ENCODE assay signal across 1 cellular context in the genomic region with DNA sequence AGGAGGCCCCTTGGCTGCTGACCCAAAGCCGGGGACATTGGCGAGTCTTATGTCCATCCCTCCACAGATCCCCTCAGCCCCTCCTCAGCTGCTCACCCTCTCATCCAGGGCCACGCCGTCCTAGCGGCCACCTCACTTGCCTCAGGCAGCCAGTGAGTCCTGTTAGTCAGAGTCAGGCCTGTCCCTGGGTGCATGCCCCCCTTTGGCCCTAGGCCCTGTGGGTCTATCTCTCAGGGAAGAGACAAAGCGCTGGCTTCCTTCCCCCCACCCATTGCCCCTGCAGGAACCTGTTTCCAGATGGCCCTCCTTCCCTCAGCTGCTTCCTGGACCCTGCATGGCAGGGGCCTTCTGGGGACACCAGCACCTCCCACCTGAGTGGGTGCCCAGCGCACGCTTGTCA.
TF ChIP-seq lines count a peak whose summit lies in the region.

No MANE protein-coding gene starts in this region.

TF ChIP-seq in SK-N-SH, 30 proteins besides CTCF, POLR2A, EP300 and RAD21 (continued from another document):
- no peak for TF ChIP-seq CHD2 (IDR thresholded peaks at IDR 0.05; ENCODE audit: low read length, partially characterized antibody)
- TF ChIP-seq TAF1 (IDR thresholded peaks at IDR 0.05; ENCODE audit: borderline replicate concordance, low read depth, low read length), result no peak
- no peak for TF ChIP-seq FOXJ3 (CRISPR knock-in tag; IDR thresholded peaks at IDR 0.05)
- no peak for TF ChIP-seq FOSL2 (IDR thresholded peaks at IDR 0.05; ENCODE audit: borderline replicate concordance, low read depth)
- TF ChIP-seq RCOR1 (IDR thresholded peaks at IDR 0.05; ENCODE audit: low read length), result no peak
- TF ChIP-seq NRF1 (IDR thresholded peaks at IDR 0.05; ENCODE audit: low read depth, low read length), result no peak
- no peak for TF ChIP-seq NFIC (IDR thresholded peaks at IDR 0.05; ENCODE audit: borderline replicate concordance)
- TF ChIP-seq JUND (IDR thresholded peaks at IDR 0.05), result no peak
- TF ChIP-seq, protein P1, sequence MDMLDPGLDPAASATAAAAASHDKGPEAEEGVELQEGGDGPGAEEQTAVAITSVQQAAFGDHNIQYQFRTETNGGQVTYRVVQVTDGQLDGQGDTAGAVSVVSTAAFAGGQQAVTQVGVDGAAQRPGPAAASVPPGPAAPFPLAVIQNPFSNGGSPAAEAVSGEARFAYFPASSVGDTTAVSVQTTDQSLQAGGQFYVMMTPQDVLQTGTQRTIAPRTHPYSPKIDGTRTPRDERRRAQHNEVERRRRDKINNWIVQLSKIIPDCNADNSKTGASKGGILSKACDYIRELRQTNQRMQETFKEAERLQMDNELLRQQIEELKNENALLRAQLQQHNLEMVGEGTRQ (IDR thresholded peaks at IDR 0.05; ENCODE audit: borderline replicate concordance, low read depth, low read length), result no peak
- no peak for TF ChIP-seq RXRA (IDR thresholded peaks at IDR 0.05; ENCODE audit: borderline replicate concordance, low read depth)
- TF ChIP-seq TEAD4 (IDR thresholded peaks at IDR 0.05; ENCODE audit: borderline replicate concordance, insufficient read depth), result no peak
- TF ChIP-seq, protein P2, sequence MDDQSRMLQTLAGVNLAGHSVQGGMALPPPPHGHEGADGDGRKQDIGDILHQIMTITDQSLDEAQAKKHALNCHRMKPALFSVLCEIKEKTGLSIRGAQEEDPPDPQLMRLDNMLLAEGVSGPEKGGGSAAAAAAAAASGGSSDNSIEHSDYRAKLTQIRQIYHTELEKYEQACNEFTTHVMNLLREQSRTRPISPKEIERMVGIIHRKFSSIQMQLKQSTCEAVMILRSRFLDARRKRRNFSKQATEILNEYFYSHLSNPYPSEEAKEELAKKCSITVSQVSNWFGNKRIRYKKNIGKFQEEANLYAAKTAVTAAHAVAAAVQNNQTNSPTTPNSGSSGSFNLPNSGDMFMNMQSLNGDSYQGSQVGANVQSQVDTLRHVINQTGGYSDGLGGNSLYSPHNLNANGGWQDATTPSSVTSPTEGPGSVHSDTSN (IDR thresholded peaks at IDR 0.05), result no peak
- TF ChIP-seq, protein P3, sequence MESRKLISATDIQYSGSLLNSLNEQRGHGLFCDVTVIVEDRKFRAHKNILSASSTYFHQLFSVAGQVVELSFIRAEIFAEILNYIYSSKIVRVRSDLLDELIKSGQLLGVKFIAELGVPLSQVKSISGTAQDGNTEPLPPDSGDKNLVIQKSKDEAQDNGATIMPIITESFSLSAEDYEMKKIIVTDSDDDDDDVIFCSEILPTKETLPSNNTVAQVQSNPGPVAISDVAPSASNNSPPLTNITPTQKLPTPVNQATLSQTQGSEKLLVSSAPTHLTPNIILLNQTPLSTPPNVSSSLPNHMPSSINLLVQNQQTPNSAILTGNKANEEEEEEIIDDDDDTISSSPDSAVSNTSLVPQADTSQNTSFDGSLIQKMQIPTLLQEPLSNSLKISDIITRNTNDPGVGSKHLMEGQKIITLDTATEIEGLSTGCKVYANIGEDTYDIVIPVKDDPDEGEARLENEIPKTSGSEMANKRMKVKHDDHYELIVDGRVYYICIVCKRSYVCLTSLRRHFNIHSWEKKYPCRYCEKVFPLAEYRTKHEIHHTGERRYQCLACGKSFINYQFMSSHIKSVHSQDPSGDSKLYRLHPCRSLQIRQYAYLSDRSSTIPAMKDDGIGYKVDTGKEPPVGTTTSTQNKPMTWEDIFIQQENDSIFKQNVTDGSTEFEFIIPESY (IDR thresholded peaks at IDR 0.05; ENCODE audit: borderline replicate concordance, low read depth), result no peak
- no peak for TF ChIP-seq MEF2A (IDR thresholded peaks at IDR 0.05; ENCODE audit: borderline replicate concordance, low read depth)
- TF ChIP-seq FOXM1 (IDR thresholded peaks at IDR 0.05; ENCODE audit: low read depth), result no peak
